In genomic region chr15:62639432-62639831, GRCh38 we compare ENCODE assay signal across 28 cellular contexts.
"Had no signal": no experiment of that assay in that cellular context is flagged by ENCODE, and none has a peak within 500 bp of the region (broad histone marks: within the 10 kb centered on the region; RNA-seq: fewer than 3 reads in every experiment).

No MANE protein-coding gene starts in this region.

- H3K27ac Mint-ChIP-seq: activated CD4-positive, alpha-beta memory T cell treated with anti-CD3 and anti-CD28 coated beads, Interleukin-2, amount 10 ng/mL, durations not matched to agents 7 days and 5 days; activated CD4-positive, alpha-beta T cell treated with anti-CD3 and anti-CD28 coated beads for 36 hours; activated naive CD4-positive, alpha-beta T cell treated with anti-CD3 and anti-CD28 coated beads for 36 hours; activated naive CD8-positive, alpha-beta T cell; activated T-helper 17 cell treated with anti-CD3 and anti-CD28 coated beads, Interleukin-2, amount 50 U/mL, for 72 hours; T-helper 17 cell had no signal

- H3K4me3 Mint-ChIP-seq: activated CD4-positive, alpha-beta memory T cell treated with anti-CD3 and anti-CD28 coated beads, Interleukin-2, amount 10 ng/mL, durations not matched to agents 7 days and 5 days; activated CD4-positive, alpha-beta T cell treated with anti-CD3 and anti-CD28 coated beads for 36 hours; activated naive CD4-positive, alpha-beta T cell treated with anti-CD3 and anti-CD28 coated beads for 36 hours; activated naive CD8-positive, alpha-beta T cell; activated T-helper 17 cell treated with anti-CD3 and anti-CD28 coated beads, Interleukin-2, amount 50 U/mL, for 72 hours; T-helper 17 cell had no signal

- H3K27me3 ChIP-seq: MG63, Peyer's patch had no signal

- H3K9me3 Mint-ChIP-seq: activated CD4-positive, alpha-beta memory T cell treated with anti-CD3 and anti-CD28 coated beads, Interleukin-2, amount 10 ng/mL, durations not matched to agents 7 days and 5 days; activated naive CD4-positive, alpha-beta T cell treated with anti-CD3 and anti-CD28 coated beads for 36 hours; activated T-helper 17 cell treated with anti-CD3 and anti-CD28 coated beads, Interleukin-2, amount 50 U/mL, for 72 hours had no signal

- H3K27ac ChIP-seq: Peyer's patch, RWPE1 had no signal

- H3K36me3 Mint-ChIP-seq: activated naive CD8-positive, alpha-beta T cell had no signal

- DNase-seq: activated CD4-positive, alpha-beta memory T cell treated with anti-CD3 and anti-CD28 coated beads, Interleukin-2, amount 10 ng/mL, durations not matched to agents 7 days and 5 days; activated CD4-positive, alpha-beta T cell treated with anti-CD3 and anti-CD28 coated beads for 36 hours; activated CD4-positive, alpha-beta T cell treated with anti-CD3 and anti-CD28 coated beads, Interleukin-2, amount 50 U/mL, for 1 hour; activated gamma-delta T cell; activated naive CD4-positive, alpha-beta T cell treated with anti-CD3 and anti-CD28 coated beads for 36 hours; activated T-cell treated with anti-CD3 and anti-CD28 coated beads for 4 hours; activated T-cell treated with anti-CD3 and anti-CD28 coated beads, Interleukin-2, amount 50 U/mL, for 48 hours; amygdala; caudate nucleus; MG63; MV-4-11; NCI-H1092 treated with DMSO at 0.1 percent for 48 hours; NCI-H1417 treated with DMSO at 0.1 percent for 48 hours; NCI-H1694; NCI-H2029; NCI-H2107; NCI-H2171 treated with DMSO at 0.1 percent for 48 hours; NCI-H345; NCI-H510A; NCI-H526 treated with DMSO at 0.1 percent for 48 hours; NCI-H82; Peyer's patch; SHP77 treated with DMSO at 0.1 percent for 48 hours; T-helper 17 cell; T-helper 9 cell had no signal

- H3K36me3 ChIP-seq: MG63, Peyer's patch had no signal

- H3K9me3 ChIP-seq: MG63, Peyer's patch had no signal

- ATAC-seq: activated CD4-positive, alpha-beta T cell treated with anti-CD3 and anti-CD28 coated beads for 36 hours; activated T-helper 17 cell treated with anti-CD3 and anti-CD28 coated beads, Interleukin-2, amount 50 U/mL, for 72 hours; T-helper 17 cell had no signal

- H3K4me3 ChIP-seq: MG63, Peyer's patch had no signal

- H3K4me1 Mint-ChIP-seq: activated CD4-positive, alpha-beta T cell treated with anti-CD3 and anti-CD28 coated beads for 36 hours; activated T-helper 17 cell treated with anti-CD3 and anti-CD28 coated beads, Interleukin-2, amount 50 U/mL, for 72 hours had no signal
